ENCODE assay signal across 12 cellular contexts in the genomic region with DNA sequence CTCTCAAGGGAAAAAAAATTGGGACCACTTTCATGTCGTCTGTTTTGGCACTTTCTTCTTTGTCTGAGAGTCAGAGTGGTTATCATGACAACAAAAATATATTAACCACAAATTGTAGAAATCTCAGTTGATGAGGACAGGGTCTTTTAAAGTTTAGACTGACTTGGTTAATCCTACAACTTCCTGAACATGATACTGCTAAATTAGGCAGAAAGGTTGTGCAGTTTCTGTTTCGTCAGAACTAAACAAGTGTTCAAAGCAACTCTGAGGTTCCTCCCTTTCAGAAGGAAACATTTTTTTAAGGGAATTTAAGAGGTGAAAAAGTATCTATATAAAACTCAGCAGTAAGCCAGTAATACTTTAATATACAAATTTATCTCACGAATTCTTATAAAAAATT. TPM values are rescaled to one million over a fixed set of nuclear protein-coding genes. Genes with fewer than 3 reads are reported as not detected.
A peak's percentile ranks its signal among the peaks of the same experiment; 100 is the strongest.
DNase-seq lines count a peak whose midpoint lies in the region; ATAC-seq and TF ChIP-seq lines count a peak whose summit lies in the region.
"Had no signal": no experiment of that assay in that cellular context is flagged by ENCODE, and none has a peak within 500 bp of the region (broad histone marks: within the 10 kb centered on the region; RNA-seq: fewer than 3 reads in every experiment).

No MANE protein-coding gene starts in this region.

- peak; percentile 58 for ATAC-seq in GM21528 (IDR thresholded peaks at IDR 0.05; ENCODE audit: low FRiP score, unreplicated experiment)
- ATAC-seq: heart right ventricle, Panc1 had no signal

- H3K9me3 ChIP-seq in BLaER1 treated with 17β-estradiol and CSF1 and Interleukin-3, amounts not matched to agents 10 nM and 100 nM (replicated peaks in 1 of 11) = no peaks in the 10 kb centered on the region
- H3K9me3 ChIP-seq in hepatocyte (ENCODE audit: low read depth) (no peaks in the 10 kb centered on the region), sigmoid colon (no peaks in the 10 kb centered on the region)
- H3K9me3 ChIP-seq: heart right ventricle had no signal

- H3K9me2 ChIP-seq in hepatocyte (replicated peaks; ENCODE audit: insufficient read depth) = no peaks in the 10 kb centered on the region

- H3K4me1 ChIP-seq in BLaER1 treated with 17β-estradiol and CSF1 and Interleukin-3, amounts not matched to agents 10 nM and 100 nM = peaks cover 0 to 15% (median 9%) of the 10 kb centered on the region in 10 experiments; a peak in 14 of 20 replicates
- peaks cover 10% of the 10 kb centered on the region for H3K4me1 ChIP-seq in KMS-11 (ENCODE audit: low read depth, poor library complexity, severe bottlenecking)
- H3K4me1 ChIP-seq in hepatocyte (ENCODE audit: insufficient read depth) = peaks cover 42% of the 10 kb centered on the region
- H3K4me1 ChIP-seq in sigmoid colon = peaks cover 0 to 12% (median 0%) of the 10 kb centered on the region in 4 donors
- H3K4me1 ChIP-seq: heart right ventricle had no signal

- no peak for DNase-seq in hepatocyte (ENCODE audit: low spot score)
- no peak for DNase-seq in hypothalamus (lab: John Stamatoyannopoulos, UW)
- DNase-seq in Kasumi-1 (lab: John Stamatoyannopoulos, UW) = no peak
- DNase-seq in NCI-H1694 treated with DMSO at 0.1 percent for 48 hours (lab: John Stamatoyannopoulos, UW) = no peak
- DNase-seq in sigmoid colon = no peak
- DNase-seq: GM23248, heart right ventricle, NCI-H2081 had no signal

- no peaks in the 10 kb centered on the region for H4K20me1 ChIP-seq in BLaER1 treated with 17β-estradiol and CSF1 and Interleukin-3, amounts not matched to agents 10 nM and 100 nM
- H4K20me1 ChIP-seq in KMS-11 (ENCODE audit: insufficient read depth) (no peaks in the 10 kb centered on the region), hepatocyte (ENCODE audit: insufficient read depth, poor library complexity, severe bottlenecking) (no peaks in the 10 kb centered on the region)

- no peaks in the 10 kb centered on the region for H3K79me2 ChIP-seq in KMS-11 (ENCODE audit: insufficient read depth, low read depth)
- H3K79me2 ChIP-seq in hepatocyte = peaks cover 66% of the 10 kb centered on the region

- 70% methylated on average over 3 of the region's 3 CpGs for WGBS in hepatocyte (ENCODE audit: low lambda C conversion rate, missing lambda C conversion rate)
- 9 to 40% methylated on average over 3 of the region's 3 CpGs for WGBS in sigmoid colon, 2 donors

- TF ChIP-seq EP300 in sigmoid colon (IDR thresholded peaks at IDR 0.05) = no peak

- no peak for TF ChIP-seq CTCF in KMS-11 (conservative IDR thresholded peaks at IDR 0.05; ENCODE audit: low read depth, low read length)
- TF ChIP-seq CTCF in hepatocyte (IDR thresholded peaks at IDR 0.05; ENCODE audit: poor library complexity) = no peak
- no peak for TF ChIP-seq CTCF in sigmoid colon (IDR thresholded peaks at IDR 0.05)

- H3K4me2 ChIP-seq in BLaER1 treated with 17β-estradiol and CSF1 and Interleukin-3, amounts not matched to agents 10 nM and 100 nM = peak overlapping the region in 9 of 11 experiments; percentile 2 to 59 (median 36); a peak in 13 of 22 replicates
- H3K4me2 ChIP-seq in KMS-11 (peak overlapping the region; percentile 35; the same call in 1 of the 2 replicates), hepatocyte (peak overlapping the region; percentile 66)

- H2AFZ ChIP-seq in KMS-11 (ENCODE audit: low read depth) (no peak overlapping the region), hepatocyte (no peak overlapping the region)
- H2AFZ ChIP-seq: GM23248 had no signal

- intact Hi-C loops in sigmoid colon (cut with DNase I) = no loop called here

- no peak overlapping the region for H3K27ac ChIP-seq in BLaER1 treated with 17β-estradiol and CSF1 and Interleukin-3, amounts not matched to agents 10 nM and 100 nM
- H3K27ac ChIP-seq in KMS-11 (no peak overlapping the region), hepatocyte (peak overlapping the region; percentile 92), sigmoid colon (no peak overlapping the region)
- H3K27ac ChIP-seq: GM23248, heart right ventricle had no signal

- no peak overlapping the region for H3K4me3 ChIP-seq in BLaER1 treated with 17β-estradiol and CSF1 and Interleukin-3, amounts not matched to agents 10 nM and 100 nM
- H3K4me3 ChIP-seq in KMS-11 (IDR thresholded peaks at IDR 0.05; ENCODE audit: insufficient read depth, low read depth, low read length) = no peak overlapping the region
- H3K4me3 ChIP-seq in hepatocyte = no peak overlapping the region
- H3K4me3 ChIP-seq in sigmoid colon = no peak overlapping the region
- H3K4me3 ChIP-seq: GM23248, heart right ventricle had no signal

- no peak for TF ChIP-seq POLR2A in sigmoid colon (IDR thresholded peaks at IDR 0.05)

- no peak overlapping the region for H3K9ac ChIP-seq in BLaER1 treated with 17β-estradiol and CSF1 and Interleukin-3, amounts not matched to agents 10 nM and 100 nM
- no peak overlapping the region for H3K9ac ChIP-seq in KMS-11
- H3K9ac ChIP-seq: GM23248 had no signal

- no peaks in the 10 kb centered on the region for H3K27me3 ChIP-seq in BLaER1 treated with 17β-estradiol and CSF1 and Interleukin-3, amounts not matched to agents 10 nM and 100 nM
- no peaks in the 10 kb centered on the region for H3K27me3 ChIP-seq in KMS-11 (ENCODE audit: insufficient read depth, low read depth)
- no peaks in the 10 kb centered on the region for H3K27me3 ChIP-seq in hepatocyte
- H3K27me3 ChIP-seq in sigmoid colon = no peaks in the 10 kb centered on the region
- H3K27me3 ChIP-seq: heart right ventricle had no signal

- H3K36me3 ChIP-seq in BLaER1 treated with 17β-estradiol and CSF1 and Interleukin-3, amounts not matched to agents 10 nM and 100 nM = no peaks in the 10 kb centered on the region
- H3K36me3 ChIP-seq in KMS-11 (ENCODE audit: insufficient read depth) (no peaks in the 10 kb centered on the region), hepatocyte (replicated peaks; ENCODE audit: insufficient read depth, low read depth) (no peaks in the 10 kb centered on the region), sigmoid colon (no peaks in the 10 kb centered on the region)

RNA-seq across cellular contexts. Expression of a gene that starts 15.3 kb away (rescaled TPM):
- 95.8 and 99.9 TPM in 2 replicates for total RNA-seq in hepatocyte
- polyA plus RNA-seq in hepatocyte = 92.6 and 94.4 TPM in 2 replicates
- total RNA-seq in sigmoid colon = 1 to 10 TPM; 2.3 to 3.6 (median 3.0) TPM
- 100 to 1,000 TPM; 116 to 169 (median 153) TPM for polyA plus RNA-seq in sigmoid colon

Comparison
In these comparisons a context has a peak if more than half of its experiments do, and no peak if none do; other contexts are left out.
1. RNA of a gene that starts 15.3 kb away (total RNA-seq): 95.8 to 99.9 TPM in hepatocyte; 2.3 to 3.6 TPM in sigmoid colon; every median in the first group is over 10 times any median in the second.
2. Peak in every context shown above with its lines, with median percentiles within 50 percentile points of each other: H3K4me2 ChIP-seq.